ENCODE assay signal across 8 cellular contexts in genomic region chr7:106056513-106057203, GRCh38. TPM values are rescaled to one million over a fixed set of nuclear protein-coding genes. Genes with fewer than 3 reads are reported as not detected.
A peak's percentile ranks its signal among the peaks of the same experiment; 100 is the strongest.
DNase-seq lines count a peak whose midpoint lies in the region; ATAC-seq and TF ChIP-seq lines count a peak whose summit lies in the region.

No MANE protein-coding gene starts in this region.

- H3F3A ChIP-seq in DOHH2 (ENCODE audit: control insufficient read depth, insufficient read depth), result peaks cover 50% of the 10 kb centered on the region

- H3K9me3 ChIP-seq in DOHH2 (ENCODE audit: control insufficient read depth, insufficient read depth, low read length), result peaks cover 15% of the 10 kb centered on the region
- H3K9me3 ChIP-seq in parathyroid adenoma (ENCODE audit: control insufficient read depth, low read length), result no peaks in the 10 kb centered on the region
- no peaks in the 10 kb centered on the region for H3K9me3 ChIP-seq in upper lobe of right lung

- intact Hi-C loops in upper lobe of right lung (cut with DNase I), result loop anchor here (5.0 kb wide), 1 partner anchor 96 kb away; no protein-coding TSS in a partner anchor

- ATAC-seq in GM21737 (IDR thresholded peaks at IDR 0.05; ENCODE audit: unreplicated experiment) (peak; percentile 42), upper lobe of right lung (peak; percentile 93)

- H3K27ac ChIP-seq in DOHH2 (ENCODE audit: low read depth, low read length) (peak overlapping the region; percentile 97), RWPE1 (peak overlapping the region; percentile 95), parathyroid adenoma (no peak overlapping the region), upper lobe of right lung (no peak overlapping the region)

- peak overlapping the region; percentile 89 for H3K4me2 ChIP-seq in DOHH2 (ENCODE audit: low read length)
- H3K4me2 ChIP-seq in parathyroid adenoma (ENCODE audit: low read length), result no peak overlapping the region

- H3K4me1 ChIP-seq in DOHH2 (ENCODE audit: control insufficient read depth, low read length) (peaks cover 96% of the 10 kb centered on the region), parathyroid adenoma (peaks cover 18% of the 10 kb centered on the region), upper lobe of right lung (peaks cover 7% of the 10 kb centered on the region)

- H3K9ac ChIP-seq in parathyroid adenoma, result no peak overlapping the region

- no peaks in the 10 kb centered on the region for H3K9me2 ChIP-seq in DOHH2 (replicated peaks; ENCODE audit: control insufficient read depth, low read length)

- peak overlapping the region; percentile 45 for H2AFZ ChIP-seq in parathyroid adenoma

- CTCF ChIA-PET in RWPE1 (lab: Yijun Ruan, JAX), result interaction anchor here (0.6 to 3.4 kb wide), 7 partner anchors 8 to 631 kb away, joined by 3 to 37 read pairs (median 3); no protein-coding TSS in a partner anchor

- H3K36me3 ChIP-seq in DOHH2 (ENCODE audit: control insufficient read depth, low read length) (peaks cover 26% of the 10 kb centered on the region), parathyroid adenoma (ENCODE audit: control insufficient read depth, insufficient read depth, low read length) (no peaks in the 10 kb centered on the region), upper lobe of right lung (no peaks in the 10 kb centered on the region)

- POLR2A ChIA-PET in RWPE1 (lab: Yijun Ruan, JAX; ENCODE audit: low non-redundant PET), result no interaction called here

- H3K4me3 ChIP-seq in DOHH2 (ENCODE audit: low read length) (peak overlapping the region; percentile 70), LNCaP clone FGC (ENCODE audit: low read depth, low read length) (no peak overlapping the region), parathyroid adenoma (ENCODE audit: low read depth, low read length) (no peak overlapping the region), upper lobe of right lung (no peak overlapping the region)

- DNase-seq in LNCaP clone FGC (ENCODE audit: low read depth) (peak; percentile 56), RWPE1 (ENCODE audit: low spot score) (peak; percentile 72), foreskin melanocyte (peak; percentile 50), upper lobe of right lung (peak; percentile 77)
- DNase-seq in activated effector memory CD4-positive, alpha-beta T cell treated with anti-CD3 and anti-CD28 coated beads, Interleukin-2, amount 50 U/mL, for 16 hours, result peak; percentile 87

- TF ChIP-seq CTCF in DOHH2 (IDR thresholded peaks at IDR 0.05; ENCODE audit: low read depth, low read length, poor library complexity, severe bottlenecking) (peak; percentile 99), LNCaP clone FGC (IDR thresholded peaks at IDR 0.05; ENCODE audit: control insufficient read depth, extremely low read depth, insufficient read depth) (peak; percentile 91), RWPE1 (conservative IDR thresholded peaks at IDR 0.05; ENCODE audit: low read depth) (peak; percentile 88), parathyroid adenoma (IDR thresholded peaks at IDR 0.05) (peak; percentile 88), upper lobe of right lung (IDR thresholded peaks at IDR 0.05) (peak; percentile 84)

- peaks cover 21% of the 10 kb centered on the region for H3K79me2 ChIP-seq in DOHH2 (ENCODE audit: control insufficient read depth, low read length)
- H3K79me2 ChIP-seq in parathyroid adenoma, result no peaks in the 10 kb centered on the region

- no peaks in the 10 kb centered on the region for H4K20me1 ChIP-seq in DOHH2 (ENCODE audit: control insufficient read depth, insufficient read depth, low read depth, low read length)

- H3K27me3 ChIP-seq in DOHH2 (ENCODE audit: control insufficient read depth, low read length) (no peaks in the 10 kb centered on the region), parathyroid adenoma (ENCODE audit: control insufficient read depth, insufficient read depth, low read length) (no peaks in the 10 kb centered on the region), upper lobe of right lung (no peaks in the 10 kb centered on the region)

RNA-seq across cellular contexts. Expression of gene SYPL1, which starts 55.5 kb away (rescaled TPM):
- total RNA-seq in upper lobe of right lung, result 92.4 TPM

Comparison
In these comparisons a context has a peak if more than half of its experiments do, and no peak if none do; other contexts are left out.
1. H3K27ac ChIP-seq: peak in DOHH2 (single experiment) and RWPE1 (single experiment); none in parathyroid adenoma (single experiment) and upper lobe of right lung (single experiment).
2. Peak in every context shown above with its lines, with median percentiles within 50 percentile points of each other: CTCF ChIP-seq and DNase-seq.